ENCODE assay signal across 16 cellular contexts in the genomic region with DNA sequence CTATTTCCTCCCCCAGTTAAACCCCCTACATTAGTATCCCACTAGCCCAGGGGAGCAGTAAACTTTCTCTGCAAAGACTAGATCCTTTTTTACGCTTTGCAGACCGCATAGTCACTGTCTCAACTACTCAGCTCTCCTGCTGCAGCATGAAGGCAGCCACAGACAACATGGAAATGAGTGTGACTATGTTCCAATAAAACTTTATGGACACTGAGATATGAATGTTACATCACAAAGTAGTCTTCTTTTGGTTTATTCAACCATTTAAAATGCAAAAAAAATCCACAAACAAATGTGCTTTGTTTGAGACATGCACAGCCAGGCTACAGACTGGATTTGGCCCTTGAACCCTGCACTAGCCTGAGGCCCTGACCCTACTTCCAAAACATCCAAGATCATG. TPM values are rescaled to one million over a fixed set of nuclear protein-coding genes. Genes with fewer than 3 reads are reported as not detected.
DNase-seq lines count a peak whose midpoint lies in the region; FAIRE-seq and TF ChIP-seq lines count a peak whose summit lies in the region.
"Had no signal": no experiment of that assay in that cellular context is flagged by ENCODE, and none has a peak within 500 bp of the region (broad histone marks: within the 10 kb centered on the region; RNA-seq: fewer than 3 reads in every experiment).

No MANE protein-coding gene starts in this region.

- H3K4me1 ChIP-seq in DOHH2 (ENCODE audit: control insufficient read depth, low read length), result peaks cover 20% of the 10 kb centered on the region
- peaks cover 19% of the 10 kb centered on the region for H3K4me1 ChIP-seq in PC-9 (replicated peaks; ENCODE audit: insufficient read depth)
- H3K4me1 ChIP-seq in endothelial cell of umbilical vein (ENCODE audit: control insufficient read depth, extremely low read depth, insufficient read depth, low read length), result peaks cover 30% of the 10 kb centered on the region
- H3K4me1 ChIP-seq in trophoblast cell (ENCODE audit: control insufficient read depth in 1 of 2, insufficient read depth in 2 of 2, low read length in 2 of 2), result peaks cover 9 to 18% of the 10 kb centered on the region in 2 experiments

- CTCF ChIA-PET in PC-9 (lab: Charles Lee), result interaction anchor here (0.5 to 0.6 kb wide), 2 partner anchors 14 to 100 kb away, joined by 3 to 8 read pairs; no protein-coding TSS in a partner anchor
- CTCF ChIA-PET in endothelial cell of umbilical vein (lab: Charles Lee), result interaction anchor here (1.5 to 2.9 kb wide), 2 partner anchors 11 to 99 kb away, joined by 4 to 16 read pairs; a partner anchor contains a TSS
- CTCF ChIA-PET in HEK293T (lab: Yijun Ruan, JAX), result no interaction called here

- H3K18ac ChIP-seq in trophoblast cell (ENCODE audit: low read length), result no peak overlapping the region

- no peak overlapping the region for H3K9ac ChIP-seq in endothelial cell of umbilical vein (replicated peaks; ENCODE audit: extremely low read depth, insufficient read depth, low read length)
- H3K9ac ChIP-seq in trophoblast cell (ENCODE audit: low read length), result peak overlapping the region; percentile 12

- no peak overlapping the region for H2BK5ac ChIP-seq in trophoblast cell (ENCODE audit: low read depth, low read length, poor library complexity)

- H3K9me2 ChIP-seq in DOHH2 (replicated peaks; ENCODE audit: control insufficient read depth, low read length) (no peaks in the 10 kb centered on the region), PC-9 (ENCODE audit: insufficient read depth) (no peaks in the 10 kb centered on the region)

- no peaks in the 10 kb centered on the region for H3K9me3 ChIP-seq in DOHH2 (ENCODE audit: control insufficient read depth, insufficient read depth, low read length)
- H3K9me3 ChIP-seq in PC-9 (ENCODE audit: insufficient read depth, low read depth), result no peaks in the 10 kb centered on the region
- H3K9me3 ChIP-seq in endothelial cell of umbilical vein (replicated peaks; ENCODE audit: control insufficient read depth, insufficient read depth, low read length), result no peaks in the 10 kb centered on the region
- no peaks in the 10 kb centered on the region for H3K9me3 ChIP-seq in trophoblast cell (ENCODE audit: insufficient read depth, low read depth, low read length)
- H3K9me3 ChIP-seq: tibial artery had no signal

- peaks cover 22% of the 10 kb centered on the region for H3K36me3 ChIP-seq in DOHH2 (ENCODE audit: control insufficient read depth, low read length)
- no peaks in the 10 kb centered on the region for H3K36me3 ChIP-seq in PC-9 (ENCODE audit: low read depth)
- H3K36me3 ChIP-seq in endothelial cell of umbilical vein (ENCODE audit: control insufficient read depth in 2 of 2, extremely low read depth in 1 of 2, insufficient read depth in 2 of 2, low read length in 2 of 2), result peaks cover 0 to 6% of the 10 kb centered on the region in 2 experiments
- peaks cover 8 to 11% of the 10 kb centered on the region in 2 experiments for H3K36me3 ChIP-seq in trophoblast cell (ENCODE audit: control insufficient read depth in 1 of 2, insufficient read depth in 2 of 2, low read length in 2 of 2)

- H3K4me3 ChIP-seq in DOHH2 (ENCODE audit: low read length) (peak overlapping the region; percentile 82; the same call in 1 of the 2 replicates), PC-9 (peak overlapping the region; percentile 97), endothelial cell of umbilical vein (replicated peaks in 1 of 3; ENCODE audit: insufficient read depth in 1 of 3, low read depth in 1 of 3, low read length in 3 of 3) (no peak overlapping the region), trophoblast cell (ENCODE audit: low read depth, low read length) (no peak overlapping the region)

- peaks cover 62% of the 10 kb centered on the region for H3K79me2 ChIP-seq in DOHH2 (ENCODE audit: control insufficient read depth, low read length)
- peaks cover 71% of the 10 kb centered on the region for H3K79me2 ChIP-seq in PC-9 (ENCODE audit: low read depth)
- peaks cover 56% of the 10 kb centered on the region for H3K79me2 ChIP-seq in endothelial cell of umbilical vein (ENCODE audit: control insufficient read depth, insufficient read depth, low read length)
- H3K79me2 ChIP-seq in trophoblast cell (ENCODE audit: control insufficient read depth, insufficient read depth, low read length, poor library complexity), result peaks cover 14% of the 10 kb centered on the region

- H4K8ac ChIP-seq in trophoblast cell (ENCODE audit: low read depth, low read length), result no peak overlapping the region

- no peak for FAIRE-seq in endothelial cell of umbilical vein (lab: Jason Lieb, UNC)

- no peak overlapping the region for H3K23ac ChIP-seq in trophoblast cell (ENCODE audit: low read length)

- H2BK12ac ChIP-seq in trophoblast cell (ENCODE audit: low read length), result no peak overlapping the region

- peaks cover 20% of the 10 kb centered on the region for H3K79me1 ChIP-seq in trophoblast cell (ENCODE audit: low read length)

- H4K20me1 ChIP-seq in DOHH2 (ENCODE audit: control insufficient read depth, insufficient read depth, low read depth, low read length) (no peaks in the 10 kb centered on the region), PC-9 (ENCODE audit: insufficient read depth) (peaks cover 17% of the 10 kb centered on the region), endothelial cell of umbilical vein (replicated peaks; ENCODE audit: control insufficient read depth, extremely low read depth, insufficient read depth, low read length) (no peaks in the 10 kb centered on the region)

- no peak overlapping the region for H4K12ac ChIP-seq in trophoblast cell (ENCODE audit: low read depth, low read length)

- no peak overlapping the region for H2AK5ac ChIP-seq in trophoblast cell (ENCODE audit: low read length)

- POLR2A ChIA-PET in PC-9 (lab: Charles Lee; ENCODE audit: unreplicated experiment), result interaction anchor here (0.6 kb wide), 1 partner anchor 509 kb away, joined by 3 read pairs; no protein-coding TSS in a partner anchor
- POLR2A ChIA-PET in endothelial cell of umbilical vein (lab: Charles Lee), result no interaction called here
- POLR2A ChIA-PET in HEK293T (lab: Yijun Ruan, JAX), result no interaction called here

- DNase-seq in PC-9 (no peak), endothelial cell of umbilical vein (ENCODE audit: low read depth, low spot score) (no peak), trophoblast cell (no peak), HEK293T (ENCODE audit: extremely low spot score) (no peak), KBM-7 (no peak), dermis blood vessel endothelial cell (no peak)
- DNase-seq: activated naive CD4-positive, alpha-beta T cell treated with anti-CD3 and anti-CD28 coated beads, Interleukin-2, amount 50 U/mL, for 16 hours; DMS79 treated with DMSO at 0.1 percent for 48 hours; effector CD4-positive, alpha-beta T cell; MM.1S; NCI-H774; stimulated activated CD4-positive, alpha-beta T cell treated with anti-CD3 and anti-CD28 coated beads, Interleukin-2, amount 100 ng/mL, for 24 hours; T-helper 9 cell; tibial artery had no signal

- H3F3A ChIP-seq in DOHH2 (ENCODE audit: control insufficient read depth, insufficient read depth) (peaks cover 11% of the 10 kb centered on the region), PC-9 (ENCODE audit: insufficient read depth, low read depth) (peaks cover 37% of the 10 kb centered on the region)

- dilution Hi-C loops in endothelial cell of umbilical vein (cut with MboI; ENCODE audit: extremely low pct_ligation_motif_present, low sequenced_read_pairs), result no loop called here

- no CpG with 5 or more reads among the region's 2 CpGs for WGBS in trophoblast cell (ENCODE audit: extremely low coverage, insufficient coverage, insufficient read length)

- H4K91ac ChIP-seq in trophoblast cell (ENCODE audit: low read depth, low read length), result no peak overlapping the region

- in situ Hi-C loops in KBM-7 (cut with MboI; ENCODE audit: low pct_unique_long_range_greater_than_20kb, low sequenced_read_pairs), result no loop called here

- intact Hi-C loops in PC-9 (cut with micrococcal nuclease; ENCODE audit: unreplicated experiment) (no loop called here), endothelial cell of umbilical vein (cut with micrococcal nuclease) (loop anchor here (5.0 kb wide), 1 partner anchor 358 kb away; a partner anchor contains a TSS)

- TF ChIP-seq POLR2A in endothelial cell of umbilical vein (IDR thresholded peaks at IDR 0.05; ENCODE audit: low read depth, low read length), result no peak

- H3K27me3 ChIP-seq in DOHH2 (ENCODE audit: control insufficient read depth, low read length) (no peaks in the 10 kb centered on the region), PC-9 (ENCODE audit: insufficient read depth, low read depth) (no peaks in the 10 kb centered on the region), endothelial cell of umbilical vein (ENCODE audit: control insufficient read depth in 2 of 2, insufficient read depth in 2 of 2, low read length in 2 of 2) (no peaks in the 10 kb centered on the region), trophoblast cell (ENCODE audit: insufficient read depth, low read length) (no peaks in the 10 kb centered on the region)
- H3K27me3 ChIP-seq: tibial artery had no signal

- H3K4me2 ChIP-seq in DOHH2 (ENCODE audit: low read length) (peak overlapping the region; percentile 84), PC-9 (peak overlapping the region; percentile 97), endothelial cell of umbilical vein (ENCODE audit: insufficient read depth, low read length) (peak overlapping the region; percentile 95), trophoblast cell (ENCODE audit: low read length) (no peak overlapping the region)

- H3K4ac ChIP-seq in trophoblast cell (ENCODE audit: low read depth, low read length), result peak overlapping the region; percentile 46

- no peak overlapping the region for H2BK120ac ChIP-seq in trophoblast cell (ENCODE audit: insufficient read depth, low read length, poor library complexity)

- H3K14ac ChIP-seq in trophoblast cell (ENCODE audit: low read length), result no peak overlapping the region

- H2AFZ ChIP-seq in PC-9 (no peak overlapping the region), endothelial cell of umbilical vein (ENCODE audit: low read depth, low read length) (no peak overlapping the region), trophoblast cell (ENCODE audit: insufficient read depth, low read length, poor library complexity) (no peak overlapping the region)

- no peak overlapping the region for H3K27ac ChIP-seq in DOHH2 (ENCODE audit: low read depth, low read length)
- no peak overlapping the region for H3K27ac ChIP-seq in PC-9
- no peak overlapping the region for H3K27ac ChIP-seq in endothelial cell of umbilical vein (ENCODE audit: insufficient read depth, low read depth, low read length)
- H3K27ac ChIP-seq in trophoblast cell (ENCODE audit: low read depth, low read length), result no peak overlapping the region
- H3K27ac ChIP-seq: tibial artery had no signal

- TF ChIP-seq CTCF in DOHH2 (IDR thresholded peaks at IDR 0.05; ENCODE audit: low read depth, low read length, poor library complexity, severe bottlenecking) (no peak), PC-9 (conservative IDR thresholded peaks at IDR 0.05) (no peak), endothelial cell of umbilical vein (IDR thresholded peaks at IDR 0.05; ENCODE audit: extremely low read depth in 1 of 2, insufficient read depth in 1 of 2, low read depth in 1 of 2, low read length in 2 of 2) (no peak)

- BruUV-seq in PC-9 (replicated peaks; lab: Mats Ljungman, UMichigan), result no TSS peak
- no TSS peak for BruUV-seq in endothelial cell of umbilical vein (replicated peaks; lab: Mats Ljungman, UMichigan)

- no peaks in the 10 kb centered on the region for H3K9me1 ChIP-seq in endothelial cell of umbilical vein (replicated peaks; ENCODE audit: control insufficient read depth, extremely low read depth, insufficient read depth, low read length)

RNA-seq across cellular contexts. Expression of a gene that starts 1.9 kb away (rescaled TPM):
- total RNA-seq in PC-9 (2021) (196 and 301 TPM in 2 replicates), endothelial cell of umbilical vein (272 and 287 TPM in 2 replicates), dermis blood vessel endothelial cell (28.1 and 47.9 TPM in 2 replicates)
- polyA plus RNA-seq in endothelial cell of umbilical vein, result 309 and 319 TPM in 2 replicates
- polyA plus RNA-seq in endothelial cell of umbilical vein (2011; cell fraction: cytosol; rRNA removed), result 279 and 315 TPM in 2 replicates
- polyA plus RNA-seq in endothelial cell of umbilical vein (2011; cell fraction: nucleus; rRNA removed), result 116 and 141 TPM in 2 replicates
- polyA plus RNA-seq in endothelial cell of umbilical vein (2012), result 589 and 679 TPM in 2 replicates
- 196 and 216 TPM in 2 replicates for polyA minus RNA-seq in endothelial cell of umbilical vein
- polyA minus RNA-seq in endothelial cell of umbilical vein (2011; cell fraction: cytosol; rRNA and poly(A)+ RNA removed), result 135 TPM
- 63.9 and 81.2 TPM in 2 replicates for polyA minus RNA-seq in endothelial cell of umbilical vein (2011; cell fraction: nucleus; rRNA and poly(A)+ RNA removed)
- 628 and 654 TPM in 2 replicates for polyA plus RNA-seq in trophoblast cell (2013)

RNA-seq across cellular contexts. Expression of a gene that starts 12.3 kb away (rescaled TPM):
- total RNA-seq in PC-9 (2021) (0.28 and 0.48 TPM in 2 replicates), endothelial cell of umbilical vein (160 and 163 TPM in 2 replicates), dermis blood vessel endothelial cell (86.6 and 140 TPM in 2 replicates)
- polyA plus RNA-seq in endothelial cell of umbilical vein, result 93.5 and 94.5 TPM in 2 replicates
- 43.3 and 56.6 TPM in 2 replicates for polyA plus RNA-seq in endothelial cell of umbilical vein (2011; cell fraction: cytosol; rRNA removed)
- 146 and 202 TPM in 2 replicates for polyA plus RNA-seq in endothelial cell of umbilical vein (2011; cell fraction: nucleus; rRNA removed)
- polyA plus RNA-seq in endothelial cell of umbilical vein (2012), result 100 and 123 TPM in 2 replicates
- polyA minus RNA-seq in endothelial cell of umbilical vein, result 66.4 and 74.7 TPM in 2 replicates
- polyA minus RNA-seq in endothelial cell of umbilical vein (2011; cell fraction: cytosol; rRNA and poly(A)+ RNA removed), result not detected
- polyA minus RNA-seq in endothelial cell of umbilical vein (2011; cell fraction: nucleus; rRNA and poly(A)+ RNA removed), result 69.6 and 113 TPM in 2 replicates
- polyA plus RNA-seq in trophoblast cell (2013), result 0.14 and 0.31 TPM in 2 replicates
- total RNA-seq: myocyte had no signal

RNA-seq across cellular contexts. Expression of a gene that starts 14.7 kb away (rescaled TPM):
- total RNA-seq in PC-9 (2021), result not detected in 2 replicates
- not detected in 2 replicates for total RNA-seq in endothelial cell of umbilical vein
- not detected in 2 replicates for polyA plus RNA-seq in endothelial cell of umbilical vein
- polyA plus RNA-seq in endothelial cell of umbilical vein (2011; cell fraction: cytosol; rRNA removed), result 0.03 TPM in 1 of 2 replicates, not detected in the other
- polyA plus RNA-seq in endothelial cell of umbilical vein (2011; cell fraction: nucleus; rRNA removed), result not detected in 2 replicates
- polyA plus RNA-seq in endothelial cell of umbilical vein (2012), result 0.16 and 0.52 TPM in 2 replicates
- not detected in 2 replicates for polyA minus RNA-seq in endothelial cell of umbilical vein
- polyA minus RNA-seq in endothelial cell of umbilical vein (2011; cell fraction: cytosol; rRNA and poly(A)+ RNA removed), result not detected
- not detected in 2 replicates for polyA minus RNA-seq in endothelial cell of umbilical vein (2011; cell fraction: nucleus; rRNA and poly(A)+ RNA removed)
- 0.06 TPM in 1 of 2 replicates, not detected in the other for polyA plus RNA-seq in trophoblast cell (2013)
- total RNA-seq in dermis blood vessel endothelial cell, result not detected in 2 replicates
- total RNA-seq: myocyte had no signal

RNA-seq across cellular contexts. Expression of a gene that starts 25.3 kb away (rescaled TPM):
- 33.4 and 40.6 TPM in 2 replicates for total RNA-seq in PC-9 (2021)
- total RNA-seq in endothelial cell of umbilical vein, result 18.6 and 24.7 TPM in 2 replicates
- 16.8 and 18.4 TPM in 2 replicates for polyA plus RNA-seq in endothelial cell of umbilical vein
- polyA plus RNA-seq in endothelial cell of umbilical vein (2011; cell fraction: cytosol; rRNA removed), result 6.4 and 8.0 TPM in 2 replicates
- 8.8 and 10.8 TPM in 2 replicates for polyA plus RNA-seq in endothelial cell of umbilical vein (2011; cell fraction: nucleus; rRNA removed)
- 7.9 and 12.0 TPM in 2 replicates for polyA plus RNA-seq in endothelial cell of umbilical vein (2012)
- 13.8 and 17.9 TPM in 2 replicates for polyA minus RNA-seq in endothelial cell of umbilical vein
- polyA minus RNA-seq in endothelial cell of umbilical vein (2011; cell fraction: cytosol; rRNA and poly(A)+ RNA removed), result 1.8 TPM
- 5.2 and 6.5 TPM in 2 replicates for polyA minus RNA-seq in endothelial cell of umbilical vein (2011; cell fraction: nucleus; rRNA and poly(A)+ RNA removed)
- 23.2 and 24.9 TPM in 2 replicates for polyA plus RNA-seq in trophoblast cell (2013)
- total RNA-seq in dermis blood vessel endothelial cell, result 1.7 and 2.2 TPM in 2 replicates

RNA-seq across cellular contexts. Expression of a gene that starts 33.4 kb away (rescaled TPM):
- total RNA-seq in PC-9 (2021) (not detected in 2 replicates), endothelial cell of umbilical vein (0.53 and 0.95 TPM in 2 replicates), dermis blood vessel endothelial cell (1.1 and 1.5 TPM in 2 replicates)
- polyA plus RNA-seq in endothelial cell of umbilical vein, result 1.1 and 1.4 TPM in 2 replicates
- 0.52 and 0.68 TPM in 2 replicates for polyA plus RNA-seq in endothelial cell of umbilical vein (2011; cell fraction: cytosol; rRNA removed)
- polyA plus RNA-seq in endothelial cell of umbilical vein (2011; cell fraction: nucleus; rRNA removed), result 1.8 and 2.0 TPM in 2 replicates
- 0.21 and 0.46 TPM in 2 replicates for polyA plus RNA-seq in endothelial cell of umbilical vein (2012)
- not detected in 2 replicates for polyA minus RNA-seq in endothelial cell of umbilical vein
- polyA minus RNA-seq in endothelial cell of umbilical vein (2011; cell fraction: cytosol; rRNA and poly(A)+ RNA removed), result not detected
- 1.2 TPM in 1 of 2 replicates, not detected in the other for polyA minus RNA-seq in endothelial cell of umbilical vein (2011; cell fraction: nucleus; rRNA and poly(A)+ RNA removed)
- 0.51 and 0.96 TPM in 2 replicates for polyA plus RNA-seq in trophoblast cell (2013)

Comparison
In these comparisons a context has a peak if more than half of its experiments do, and no peak if none do; other contexts are left out.
1. H3K4me3 ChIP-seq: peak in DOHH2 (single experiment) and PC-9 (single experiment); none in endothelial cell of umbilical vein (0 of 3) and trophoblast cell (single experiment).
2. RNA of a gene that starts 12.3 kb away (total RNA-seq): 160 to 163 TPM in endothelial cell of umbilical vein and 86.6 to 140 TPM in dermis blood vessel endothelial cell; 0.28 to 0.48 TPM in PC-9; every median in the first group is over 10 times any median in the second.